ENCODE assay signal across 8 cellular contexts in genomic region chr6:90701146-90701781, GRCh38.
DNase-seq lines count a peak whose midpoint lies in the region; ATAC-seq and TF ChIP-seq lines count a peak whose summit lies in the region.

No MANE protein-coding gene starts in this region.

- no peak for TF ChIP-seq POLR2A in body of pancreas (IDR thresholded peaks at IDR 0.05)
- no peak for TF ChIP-seq POLR2A in transverse colon (IDR thresholded peaks at IDR 0.05)
- no peak for TF ChIP-seq POLR2A in lower leg skin (IDR thresholded peaks at IDR 0.05)

- H3K27ac ChIP-seq in DND-41 (ENCODE audit: low read length) (peak overlapping the region; percentile 74), body of pancreas (no peak overlapping the region), transverse colon (no peak overlapping the region)

- no peaks in the 10 kb centered on the region for H3K36me3 ChIP-seq in DND-41 (ENCODE audit: insufficient read depth, low read length)
- H3K36me3 ChIP-seq in body of pancreas (replicated peaks in 1 of 2; ENCODE audit: insufficient read depth in 1 of 2, low read depth in 2 of 2): no peaks in the 10 kb centered on the region
- no peaks in the 10 kb centered on the region for H3K36me3 ChIP-seq in transverse colon

- H3K4me3 ChIP-seq in DND-41 (ENCODE audit: low read depth in 1 of 2, low read length in 2 of 2) (no peak overlapping the region), body of pancreas (no peak overlapping the region), transverse colon (no peak overlapping the region), lower leg skin (ENCODE audit: low read depth, poor library complexity, severe bottlenecking) (no peak overlapping the region)

- H3K4me1 ChIP-seq in DND-41 (ENCODE audit: insufficient read depth, low read length) (peaks cover 28% of the 10 kb centered on the region), body of pancreas (no peaks in the 10 kb centered on the region), transverse colon (no peaks in the 10 kb centered on the region)

- peak overlapping the region; percentile 33 for H3K9ac ChIP-seq in DND-41 (ENCODE audit: low read depth, low read length)

- intact Hi-C loops in body of pancreas (cut with DNase I): no loop called here
- intact Hi-C loops in transverse colon (cut with DNase I; ENCODE audit: low total_unique reads): no loop called here
- intact Hi-C loops in lower leg skin (cut with DNase I; ENCODE audit: low total_unique reads): no loop called here

- no peaks in the 10 kb centered on the region for H3K79me2 ChIP-seq in DND-41 (ENCODE audit: insufficient read depth, low read length)

- H3K27me3 ChIP-seq in DND-41 (ENCODE audit: insufficient read depth, low read length, poor library complexity): no peaks in the 10 kb centered on the region
- no peaks in the 10 kb centered on the region for H3K27me3 ChIP-seq in body of pancreas
- H3K27me3 ChIP-seq in transverse colon: no peaks in the 10 kb centered on the region

- DNase-seq in DND-41: peak; percentile 86
- DNase-seq in body of pancreas: no peak
- DNase-seq in transverse colon: no peak
- DNase-seq in lower leg skin (ENCODE audit: low spot score in 2 of 2): no peak
- no peak for DNase-seq in occipital lobe (lab: John Stamatoyannopoulos, UW)

- ATAC-seq in DND-41 (ENCODE audit: insufficient read depth, low read depth) (peak; percentile 94), GM19438 (IDR thresholded peaks at IDR 0.05; ENCODE audit: low read depth, unreplicated experiment) (peak; percentile 89), HG03342 (IDR thresholded peaks at IDR 0.05; ENCODE audit: unreplicated experiment) (peak; percentile 94), SK-N-SH treated with all-trans-retinoic acid at 6 μM for 48 hours (peak; percentile 79), body of pancreas (no peak)

- peak; percentile 36 for TF ChIP-seq CTCF in DND-41 (IDR thresholded peaks at IDR 0.05; ENCODE audit: borderline replicate concordance, extremely low read depth, low read length, poor library complexity, severe bottlenecking)
- no peak for TF ChIP-seq CTCF in body of pancreas (IDR thresholded peaks at IDR 0.05)
- no peak for TF ChIP-seq CTCF in transverse colon (IDR thresholded peaks at IDR 0.05)
- TF ChIP-seq CTCF in lower leg skin (IDR thresholded peaks at IDR 0.05): no peak

- H4K20me1 ChIP-seq in DND-41 (ENCODE audit: insufficient read depth, low read length): no peaks in the 10 kb centered on the region

- in situ Hi-C loops in transverse colon (cut with MboI; ENCODE audit: low pct_ligation_motif_present in 1 of 4, low pct_unique_long_range_greater_than_20kb in 1 of 4, low sequenced_read_pairs in 3 of 4): no loop called here

- H3K4me2 ChIP-seq in DND-41 (ENCODE audit: insufficient read depth, low read length): peak overlapping the region; percentile 45

- peak overlapping the region; percentile 44 for H2AFZ ChIP-seq in DND-41 (ENCODE audit: low read depth, low read length)

- TF ChIP-seq EP300 in transverse colon (IDR thresholded peaks at IDR 0.05; ENCODE audit: low read depth): no peak

- peaks cover 2% of the 10 kb centered on the region for H3K9me3 ChIP-seq in DND-41 (ENCODE audit: insufficient read depth, low read length, severe bottlenecking)
- H3K9me3 ChIP-seq in body of pancreas: no peaks in the 10 kb centered on the region
- H3K9me3 ChIP-seq in transverse colon: no peaks in the 10 kb centered on the region

- WGBS in body of pancreas, 2 donors: 30 to 35% methylated on average over 7 of the region's 7 CpGs
- 33 to 41% methylated on average over 4 to 7 of the region's 7 CpGs for WGBS in transverse colon (ENCODE audit: low coverage in 1 of 2), 2 donors
- WGBS in lower leg skin, 2 donors: 57 to 60% methylated on average over 7 of the region's 7 CpGs

TF ChIP-seq in SK-N-SH treated with all-trans-retinoic acid at 6 μM for 48 hours, 23 proteins besides CTCF, POLR2A, EP300 and RAD21:
- no peak for TF ChIP-seq GLIS3 (CRISPR knock-in tag; IDR thresholded peaks at IDR 0.05)
